In genomic region chr9:128635266-128636023, GRCh38 we compare ENCODE assay signal across 8 cellular contexts. TPM values are rescaled to one million over a fixed set of nuclear protein-coding genes. Genes with fewer than 3 reads are reported as not detected.
A peak's percentile ranks its signal among the peaks of the same experiment; 100 is the strongest.
DNase-seq lines count a peak whose midpoint lies in the region; FAIRE-seq and TF ChIP-seq lines count a peak whose summit lies in the region.

No MANE protein-coding gene starts in this region.

- H3K4me3 ChIP-seq in dorsolateral prefrontal cortex, result peak overlapping the region in 1 of 59 donors; percentile 22

- peak in 46 of 56 donors; percentile 11 to 66 (median 36) for TF ChIP-seq CTCF in dorsolateral prefrontal cortex (IDR thresholded peaks at IDR 0.05 in 54 of 56, conservative IDR thresholded peaks at IDR 0.05 in 2 of 56; ENCODE audit: low read depth in 1 of 56, partially characterized antibody in 56 of 56)

- peak overlapping the region in 51 of 59 donors; percentile 3 to 90 (median 66) for H3K27ac ChIP-seq in dorsolateral prefrontal cortex

- H3K27me3 ChIP-seq in dorsolateral prefrontal cortex, result no peaks in the 10 kb centered on the region

- intact Hi-C loops in dorsolateral prefrontal cortex (cut with DNase I), result no loop called here

- peak; percentile 91 for FAIRE-seq in urothelium cell line (lab: Jason Lieb, UNC)

- DNase-seq in NCI-H187 (lab: John Stamatoyannopoulos, UW), result peak; percentile 13 to 19
- no peak for DNase-seq in NCI-H187 treated with DMSO at 0.1 percent for 48 hours (lab: John Stamatoyannopoulos, UW)
- DNase-seq in NCI-H774 (lab: John Stamatoyannopoulos, UW), result peak; percentile 55
- DNase-seq in dorsolateral prefrontal cortex, result peak in 5 of 10 donors; percentile 51 to 85 (median 69)
- peak; percentile 76 to 91 for DNase-seq in lung microvascular endothelial cell (ENCODE audit: low read depth in 2 of 2)
- peak; percentile 96 for DNase-seq in urothelium cell line (ENCODE audit: low spot score)
- DNase-seq in UCSD-AML1 (lab: John Stamatoyannopoulos, UW; ENCODE audit: unreplicated experiment), result no peak
- no peak for DNase-seq in stimulated activated CD4-positive, alpha-beta T cell treated with anti-CD3 and anti-CD28 coated beads, Interleukin-4, amount 100 ng/mL, for 24 hours

RNA-seq across cellular contexts. Expression of gene DYNC2I2, which starts 21.2 kb away (rescaled TPM):
- total RNA-seq in dorsolateral prefrontal cortex, result 10 to 100 TPM in 118 of 120 experiments, 1 to 10 TPM in 2; 9.3 to 27.2 (median 15.5) TPM
- total RNA-seq in lung microvascular endothelial cell, result 36.3 and 43.6 TPM in 2 replicates

RNA-seq across cellular contexts. Expression of gene SET, which starts 53.6 kb away (rescaled TPM):
- total RNA-seq in dorsolateral prefrontal cortex (100 to 1,000 TPM; 147 to 261 (median 187) TPM), lung microvascular endothelial cell (308 and 320 TPM in 2 replicates)

Comparison
In these comparisons a context has a peak if more than half of its experiments do, and no peak if none do; other contexts are left out.
1. DNase-seq: peak in NCI-H187 (2 of 2), NCI-H774 (single experiment), lung microvascular endothelial cell (2 of 2) and urothelium cell line (single experiment); none in NCI-H187 treated with DMSO at 0.1 percent for 48 hours (single experiment), UCSD-AML1 (single experiment) and stimulated activated CD4-positive, alpha-beta T cell treated with anti-CD3 and anti-CD28 coated beads, Interleukin-4, amount 100 ng/mL, for 24 hours (single experiment).